In the genomic region with DNA sequence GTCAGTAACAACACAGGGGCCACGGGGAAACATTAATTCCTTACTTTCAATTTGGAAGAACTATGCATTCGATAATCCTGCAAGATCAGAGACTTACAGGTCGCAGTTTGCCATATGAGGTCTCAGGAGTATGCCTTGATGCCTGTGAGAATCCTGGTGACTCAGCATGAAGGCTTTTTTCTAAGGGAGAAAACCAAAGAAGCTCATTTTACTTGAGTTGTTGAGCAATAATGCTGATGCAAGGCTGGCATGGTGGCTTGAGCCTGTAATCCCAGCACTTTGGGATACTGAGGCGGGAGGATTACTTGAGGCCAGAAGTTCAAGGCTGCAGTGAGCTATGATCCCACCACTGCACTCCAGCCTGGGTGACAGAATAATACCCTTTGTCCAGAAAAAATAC, we compare ENCODE assay signal across 14 cellular contexts. TPM values are rescaled to one million over a fixed set of nuclear protein-coding genes. Genes with fewer than 3 reads are reported as not detected.
DNase-seq lines count a peak whose midpoint lies in the region; TF ChIP-seq lines count a peak whose summit lies in the region.
"Had no signal": no experiment of that assay in that cellular context is flagged by ENCODE, and none has a peak within 500 bp of the region (broad histone marks: within the 10 kb centered on the region; RNA-seq: fewer than 3 reads in every experiment).

No MANE protein-coding gene starts in this region.

- H3K27me3 ChIP-seq in PC-9 (ENCODE audit: insufficient read depth, low read depth) (no peaks in the 10 kb centered on the region), SJCRH30 (no peaks in the 10 kb centered on the region), ovary (no peaks in the 10 kb centered on the region)
- H3K27me3 ChIP-seq: esophagus muscularis mucosa had no signal

- H3K4me3 ChIP-seq in PC-9: no peak overlapping the region
- H3K4me3 ChIP-seq in epithelial cell of proximal tubule (ENCODE audit: low read depth, low read length): no peak overlapping the region
- H3K4me3 ChIP-seq in retinal pigment epithelial cell (ENCODE audit: low read length): no peak overlapping the region
- no peak overlapping the region for H3K4me3 ChIP-seq in SJCRH30
- H3K4me3 ChIP-seq in ovary: no peak overlapping the region
- H3K4me3 ChIP-seq: esophagus muscularis mucosa, GM23338, skin epidermis had no signal

- H2AFZ ChIP-seq in PC-9: no peak overlapping the region
- H2AFZ ChIP-seq: GM23338 had no signal

- intact Hi-C loops in PC-9 (cut with micrococcal nuclease; ENCODE audit: unreplicated experiment) (no loop called here), ovary (cut with DNase I) (no loop called here)

- CTCF ChIA-PET in PC-9 (lab: Charles Lee): interaction anchor here (0.5 to 1.8 kb wide), 3 partner anchors 116 to 448 kb away, joined by 3 to 7 read pairs (median 4); no protein-coding TSS in a partner anchor

- POLR2A ChIA-PET in PC-9 (lab: Charles Lee; ENCODE audit: unreplicated experiment): no interaction called here

- DNase-seq in GM04504 (ENCODE audit: low read depth): peak; percentile 80
- peak in 1 of 2 experiments; percentile 62 for DNase-seq in PC-9
- DNase-seq in epithelial cell of proximal tubule (ENCODE audit: low read depth): peak; percentile 39
- peak; percentile 93 for DNase-seq in retinal pigment epithelial cell (ENCODE audit: low read depth)
- no peak for DNase-seq in SJCRH30
- DNase-seq in ovary: no peak
- no peak for DNase-seq in NCI-H146 treated with DMSO at 0.1 percent for 48 hours (lab: John Stamatoyannopoulos, UW; ENCODE audit: unreplicated experiment)
- DNase-seq in medulla oblongata (ENCODE audit: extremely low spot score): no peak
- DNase-seq: activated CD4-positive, alpha-beta T cell treated with anti-CD3 and anti-CD28 coated beads for 4 hours; naive thymus-derived CD4-positive, alpha-beta T cell; NCI-H2029 had no signal

- no peaks in the 10 kb centered on the region for H4K20me1 ChIP-seq in PC-9 (ENCODE audit: insufficient read depth)

- TF ChIP-seq POLR2A in ovary (IDR thresholded peaks at IDR 0.05): no peak

- H3K4me2 ChIP-seq in PC-9: peak overlapping the region; percentile 26; the same call in 1 of the 2 replicates
- H3K4me2 ChIP-seq: GM23338 had no signal

- no peaks in the 10 kb centered on the region for H3K79me2 ChIP-seq in PC-9 (ENCODE audit: low read depth)

- WGBS in ovary, 3 donors: 88 to 92% (median 88%) methylated on average over 4 of the region's 4 CpGs

- peaks cover 9% of the 10 kb centered on the region; the same call in 1 of the 2 replicates for H3F3A ChIP-seq in PC-9 (ENCODE audit: insufficient read depth, low read depth)

- no peaks in the 10 kb centered on the region for H3K9me2 ChIP-seq in PC-9 (ENCODE audit: insufficient read depth)

- no peak for TF ChIP-seq EP300 in ovary (IDR thresholded peaks at IDR 0.05)

- no peak for TF ChIP-seq CTCF in PC-9 (conservative IDR thresholded peaks at IDR 0.05)
- TF ChIP-seq CTCF in epithelial cell of proximal tubule (conservative IDR thresholded peaks at IDR 0.05; ENCODE audit: low read depth, low read length): no peak
- no peak for TF ChIP-seq CTCF in retinal pigment epithelial cell (conservative IDR thresholded peaks at IDR 0.05; ENCODE audit: low read depth, low read length)
- TF ChIP-seq CTCF in ovary (IDR thresholded peaks at IDR 0.05): no peak

- peak overlapping the region; percentile 49 for H3K27ac ChIP-seq in PC-9
- H3K27ac ChIP-seq in SJCRH30: no peak overlapping the region
- H3K27ac ChIP-seq in ovary: no peak overlapping the region
- H3K27ac ChIP-seq: esophagus muscularis mucosa, skin epidermis had no signal

- no TSS peak for BruUV-seq in PC-9 (replicated peaks; lab: Mats Ljungman, UMichigan)

- peaks cover 8% of the 10 kb centered on the region for H3K4me1 ChIP-seq in PC-9 (replicated peaks; ENCODE audit: insufficient read depth)
- H3K4me1 ChIP-seq in SJCRH30: peaks cover 10% of the 10 kb centered on the region
- peaks cover 10% of the 10 kb centered on the region for H3K4me1 ChIP-seq in ovary (ENCODE audit: insufficient read depth)

- H3K36me3 ChIP-seq in PC-9 (ENCODE audit: low read depth) (no peaks in the 10 kb centered on the region), SJCRH30 (0 out of 2 replicates have a peak, but pooled peaks cover 2% of the 10 kb centered on the region), ovary (no peaks in the 10 kb centered on the region)

- no peaks in the 10 kb centered on the region for H3K9me3 ChIP-seq in PC-9 (ENCODE audit: insufficient read depth, low read depth)
- no peaks in the 10 kb centered on the region for H3K9me3 ChIP-seq in SJCRH30 (replicated peaks)
- no peaks in the 10 kb centered on the region for H3K9me3 ChIP-seq in ovary
- H3K9me3 ChIP-seq: esophagus muscularis mucosa had no signal

RNA-seq across cellular contexts. Expression of a gene that starts 26.6 kb away (rescaled TPM):
- total RNA-seq in PC-9 (2021) (17.5 and 24.0 TPM in 2 replicates), epithelial cell of proximal tubule (7.3 and 40.1 TPM in 2 replicates), ovary (10 to 100 TPM; 25.2 to 42.3 (median 32.5) TPM)
- total RNA-seq in SJCRH30 (2014; rRNA removed; shearing (Covaris generic)): 2.9 and 6.8 TPM in 2 replicates
- 10 to 100 TPM; 21.8 to 29.2 TPM for polyA plus RNA-seq in ovary

RNA-seq across cellular contexts. Expression of a gene that starts 46.9 kb away (rescaled TPM):
- total RNA-seq in PC-9 (2021) (145 and 184 TPM in 2 replicates), epithelial cell of proximal tubule (54.8 and 67.4 TPM in 2 replicates), ovary (10 to 100 TPM; 38.7 to 56.1 (median 46.3) TPM)
- total RNA-seq in SJCRH30 (2014; rRNA removed; shearing (Covaris generic)): 6.0 and 10.3 TPM in 2 replicates
- polyA plus RNA-seq in ovary: 10 to 100 TPM; 36.8 to 41.0 TPM

Comparison
In these comparisons a context has a peak if more than half of its experiments do, and no peak if none do; other contexts are left out.
1. DNase-seq: peak in GM04504 (single experiment), epithelial cell of proximal tubule (single experiment) and retinal pigment epithelial cell (single experiment); none in SJCRH30 (0 of 2), ovary (0 of 5), NCI-H146 treated with DMSO at 0.1 percent for 48 hours (single experiment) and medulla oblongata (single experiment).